In the genomic region with DNA sequence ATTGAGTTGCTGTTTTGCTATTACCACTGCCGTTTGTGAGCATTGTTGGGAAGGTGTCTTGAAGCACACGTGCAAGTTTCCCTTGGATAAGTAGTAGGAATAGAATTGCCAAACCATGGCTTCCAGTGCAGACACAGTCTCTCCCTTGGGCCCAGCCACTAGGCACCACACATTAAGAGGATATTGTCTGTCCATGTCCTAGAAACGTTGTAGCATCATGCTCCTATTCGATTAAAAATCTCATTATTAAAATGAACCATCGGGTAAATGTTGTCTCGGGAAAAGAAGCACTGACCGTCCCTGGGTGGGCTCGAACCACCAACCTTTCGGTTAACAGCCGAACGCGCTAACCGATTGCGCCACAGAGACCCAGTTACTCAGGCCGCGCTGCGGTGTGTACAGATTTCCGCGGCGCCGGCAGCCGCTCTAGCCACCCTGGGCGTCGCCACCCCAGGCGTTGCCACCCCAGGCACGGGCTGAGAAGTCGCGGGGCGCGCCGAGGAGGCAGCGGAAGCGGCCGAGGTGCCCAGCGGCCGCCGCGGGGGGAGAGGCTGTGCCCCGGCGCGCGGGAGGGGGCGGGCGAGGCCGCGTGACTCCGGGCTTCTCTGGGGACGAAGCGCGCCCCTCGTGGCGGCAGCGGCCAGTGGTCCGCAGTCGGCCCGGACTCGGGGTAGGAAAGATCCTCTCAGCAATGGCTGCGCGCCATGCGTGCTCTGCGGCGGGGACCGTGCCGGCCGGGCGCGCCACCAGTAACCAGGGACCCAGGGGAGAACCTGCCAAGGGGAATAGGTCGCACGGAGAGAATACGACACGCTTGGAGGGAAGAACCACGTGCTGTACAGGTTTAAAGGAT, we compare ENCODE assay signal across 1 cellular context.
A peak's percentile ranks its signal among the peaks of the same experiment; 100 is the strongest.
TF ChIP-seq lines count a peak whose summit lies in the region.

No MANE protein-coding gene starts in this region.

TF ChIP-seq in A549, 52 proteins besides CTCF, POLR2A, EP300 and RAD21 (continued from another document):
- TF ChIP-seq, protein P1, sequence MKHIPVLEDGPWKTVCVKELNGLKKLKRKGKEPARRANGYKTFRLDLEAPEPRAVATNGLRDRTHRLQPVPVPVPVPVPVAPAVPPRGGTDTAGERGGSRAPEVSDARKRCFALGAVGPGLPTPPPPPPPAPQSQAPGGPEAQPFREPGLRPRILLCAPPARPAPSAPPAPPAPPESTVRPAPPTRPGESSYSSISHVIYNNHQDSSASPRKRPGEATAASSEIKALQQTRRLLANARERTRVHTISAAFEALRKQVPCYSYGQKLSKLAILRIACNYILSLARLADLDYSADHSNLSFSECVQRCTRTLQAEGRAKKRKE (CRISPR knock-in tag; IDR thresholded peaks at IDR 0.05; ENCODE audit: low read depth) = peak; percentile 37; the same call in 1 of the 2 replicates
- TF ChIP-seq HEYL (CRISPR knock-in tag; IDR thresholded peaks at IDR 0.05) (no peak), MYC (IDR thresholded peaks at IDR 0.05; ENCODE audit: borderline replicate concordance, low read length) (no peak; the same call in 1 of the 2 replicates), JUN (IDR thresholded peaks at IDR 0.05) (peak in 1 of 2 experiments; percentile 56; a peak in 1 of 5 replicates), NFE2L2 (conservative IDR thresholded peaks at IDR 0.05; ENCODE audit: low read length) (no peak), SMC3 (IDR thresholded peaks at IDR 0.05) (peak; percentile 39), HOXB13 (CRISPR knock-in tag; IDR thresholded peaks at IDR 0.05; ENCODE audit: low read depth) (no peak), FOSB (CRISPR knock-in tag; IDR thresholded peaks at IDR 0.05) (no peak), FOXS1 (CRISPR knock-in tag; IDR thresholded peaks at IDR 0.05) (no peak), GATA3 (IDR thresholded peaks at IDR 0.05; ENCODE audit: borderline replicate concordance) (no peak), ZNF302 (CRISPR knock-in tag; IDR thresholded peaks at IDR 0.05) (no peak), MAZ (IDR thresholded peaks at IDR 0.05; ENCODE audit: borderline replicate concordance, low read depth, low read length) (0 out of 2 replicates have a peak, but pooled peaks have one; percentile 33), MAFK (IDR thresholded peaks at IDR 0.05; ENCODE audit: partially characterized antibody) (no peak), NR3C1 (IDR thresholded peaks at IDR 0.05) (no peak), BHLHE40 (IDR thresholded peaks at IDR 0.05; ENCODE audit: low read depth, low read length) (no peak), HOXB5 (CRISPR knock-in tag; IDR thresholded peaks at IDR 0.05) (no peak), FOSL2 (IDR thresholded peaks at IDR 0.05) (no peak), FOSL2 (CRISPR knock-in tag; IDR thresholded peaks at IDR 0.05) (no peak), ZC3H11A (IDR thresholded peaks at IDR 0.05) (no peak), TFCP2L1 (CRISPR knock-in tag; IDR thresholded peaks at IDR 0.05) (no peak), ZSCAN20 (CRISPR knock-in tag; IDR thresholded peaks at IDR 0.05) (no peak)
- TF ChIP-seq, protein P2, sequence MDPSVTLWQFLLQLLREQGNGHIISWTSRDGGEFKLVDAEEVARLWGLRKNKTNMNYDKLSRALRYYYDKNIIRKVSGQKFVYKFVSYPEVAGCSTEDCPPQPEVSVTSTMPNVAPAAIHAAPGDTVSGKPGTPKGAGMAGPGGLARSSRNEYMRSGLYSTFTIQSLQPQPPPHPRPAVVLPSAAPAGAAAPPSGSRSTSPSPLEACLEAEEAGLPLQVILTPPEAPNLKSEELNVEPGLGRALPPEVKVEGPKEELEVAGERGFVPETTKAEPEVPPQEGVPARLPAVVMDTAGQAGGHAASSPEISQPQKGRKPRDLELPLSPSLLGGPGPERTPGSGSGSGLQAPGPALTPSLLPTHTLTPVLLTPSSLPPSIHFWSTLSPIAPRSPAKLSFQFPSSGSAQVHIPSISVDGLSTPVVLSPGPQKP (IDR thresholded peaks at IDR 0.05; ENCODE audit: low read depth, low read length) = no peak
- TF ChIP-seq, protein P3, sequence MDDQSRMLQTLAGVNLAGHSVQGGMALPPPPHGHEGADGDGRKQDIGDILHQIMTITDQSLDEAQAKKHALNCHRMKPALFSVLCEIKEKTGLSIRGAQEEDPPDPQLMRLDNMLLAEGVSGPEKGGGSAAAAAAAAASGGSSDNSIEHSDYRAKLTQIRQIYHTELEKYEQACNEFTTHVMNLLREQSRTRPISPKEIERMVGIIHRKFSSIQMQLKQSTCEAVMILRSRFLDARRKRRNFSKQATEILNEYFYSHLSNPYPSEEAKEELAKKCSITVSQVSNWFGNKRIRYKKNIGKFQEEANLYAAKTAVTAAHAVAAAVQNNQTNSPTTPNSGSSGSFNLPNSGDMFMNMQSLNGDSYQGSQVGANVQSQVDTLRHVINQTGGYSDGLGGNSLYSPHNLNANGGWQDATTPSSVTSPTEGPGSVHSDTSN (IDR thresholded peaks at IDR 0.05) = no peak
- TF ChIP-seq, protein P4, sequence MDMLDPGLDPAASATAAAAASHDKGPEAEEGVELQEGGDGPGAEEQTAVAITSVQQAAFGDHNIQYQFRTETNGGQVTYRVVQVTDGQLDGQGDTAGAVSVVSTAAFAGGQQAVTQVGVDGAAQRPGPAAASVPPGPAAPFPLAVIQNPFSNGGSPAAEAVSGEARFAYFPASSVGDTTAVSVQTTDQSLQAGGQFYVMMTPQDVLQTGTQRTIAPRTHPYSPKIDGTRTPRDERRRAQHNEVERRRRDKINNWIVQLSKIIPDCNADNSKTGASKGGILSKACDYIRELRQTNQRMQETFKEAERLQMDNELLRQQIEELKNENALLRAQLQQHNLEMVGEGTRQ (IDR thresholded peaks at IDR 0.05) = peak; percentile 82
- TF ChIP-seq, protein P5, sequence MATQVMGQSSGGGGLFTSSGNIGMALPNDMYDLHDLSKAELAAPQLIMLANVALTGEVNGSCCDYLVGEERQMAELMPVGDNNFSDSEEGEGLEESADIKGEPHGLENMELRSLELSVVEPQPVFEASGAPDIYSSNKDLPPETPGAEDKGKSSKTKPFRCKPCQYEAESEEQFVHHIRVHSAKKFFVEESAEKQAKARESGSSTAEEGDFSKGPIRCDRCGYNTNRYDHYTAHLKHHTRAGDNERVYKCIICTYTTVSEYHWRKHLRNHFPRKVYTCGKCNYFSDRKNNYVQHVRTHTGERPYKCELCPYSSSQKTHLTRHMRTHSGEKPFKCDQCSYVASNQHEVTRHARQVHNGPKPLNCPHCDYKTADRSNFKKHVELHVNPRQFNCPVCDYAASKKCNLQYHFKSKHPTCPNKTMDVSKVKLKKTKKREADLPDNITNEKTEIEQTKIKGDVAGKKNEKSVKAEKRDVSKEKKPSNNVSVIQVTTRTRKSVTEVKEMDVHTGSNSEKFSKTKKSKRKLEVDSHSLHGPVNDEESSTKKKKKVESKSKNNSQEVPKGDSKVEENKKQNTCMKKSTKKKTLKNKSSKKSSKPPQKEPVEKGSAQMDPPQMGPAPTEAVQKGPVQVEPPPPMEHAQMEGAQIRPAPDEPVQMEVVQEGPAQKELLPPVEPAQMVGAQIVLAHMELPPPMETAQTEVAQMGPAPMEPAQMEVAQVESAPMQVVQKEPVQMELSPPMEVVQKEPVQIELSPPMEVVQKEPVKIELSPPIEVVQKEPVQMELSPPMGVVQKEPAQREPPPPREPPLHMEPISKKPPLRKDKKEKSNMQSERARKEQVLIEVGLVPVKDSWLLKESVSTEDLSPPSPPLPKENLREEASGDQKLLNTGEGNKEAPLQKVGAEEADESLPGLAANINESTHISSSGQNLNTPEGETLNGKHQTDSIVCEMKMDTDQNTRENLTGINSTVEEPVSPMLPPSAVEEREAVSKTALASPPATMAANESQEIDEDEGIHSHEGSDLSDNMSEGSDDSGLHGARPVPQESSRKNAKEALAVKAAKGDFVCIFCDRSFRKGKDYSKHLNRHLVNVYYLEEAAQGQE (IDR thresholded peaks at IDR 0.05) = no peak
- TF ChIP-seq, protein P6, sequence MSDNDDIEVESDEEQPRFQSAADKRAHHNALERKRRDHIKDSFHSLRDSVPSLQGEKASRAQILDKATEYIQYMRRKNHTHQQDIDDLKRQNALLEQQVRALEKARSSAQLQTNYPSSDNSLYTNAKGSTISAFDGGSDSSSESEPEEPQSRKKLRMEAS (IDR thresholded peaks at IDR 0.05) = peak; percentile 96
